ENCODE assay signal across 9 cellular contexts in the genomic region with DNA sequence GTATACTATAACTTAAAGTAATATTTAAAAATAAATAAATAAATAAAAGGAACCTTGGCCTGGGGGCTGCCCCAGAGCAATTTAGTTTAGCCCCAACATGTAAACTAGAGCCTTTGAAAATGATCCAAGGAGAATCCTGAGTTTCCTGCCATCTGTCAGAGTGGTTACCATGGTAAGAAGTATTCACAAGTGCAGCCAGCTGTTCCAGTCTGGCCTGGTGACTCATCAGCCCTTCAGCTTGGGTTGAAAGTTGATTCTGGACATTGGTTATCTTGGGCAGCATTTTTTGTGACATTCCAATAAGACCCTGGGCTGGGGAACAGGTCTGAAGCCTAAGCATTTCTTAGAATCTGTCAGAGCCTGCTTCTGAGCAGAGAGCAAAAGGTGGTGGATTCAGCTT.
A peak's percentile ranks its signal among the peaks of the same experiment; 100 is the strongest.
DNase-seq lines count a peak whose midpoint lies in the region; ATAC-seq and TF ChIP-seq lines count a peak whose summit lies in the region.
"Had no signal": no experiment of that assay in that cellular context is flagged by ENCODE, and none has a peak within 500 bp of the region (broad histone marks: within the 10 kb centered on the region; RNA-seq: fewer than 3 reads in every experiment).

No MANE protein-coding gene starts in this region.

- ATAC-seq in GM21360 (IDR thresholded peaks at IDR 0.05; ENCODE audit: unreplicated experiment), result no peak

- H3K27me3 ChIP-seq in osteoblast (ENCODE audit: insufficient read depth, low read length), result no peaks in the 10 kb centered on the region
- H3K27me3 ChIP-seq in uterus, result no peaks in the 10 kb centered on the region

- no peak overlapping the region for H3K27ac ChIP-seq in osteoblast (ENCODE audit: low read depth, low read length)
- H3K27ac ChIP-seq in uterus, result no peak overlapping the region

- no peaks in the 10 kb centered on the region for H3K36me3 ChIP-seq in osteoblast (ENCODE audit: insufficient read depth, low read length)
- H3K36me3 ChIP-seq in uterus, result no peaks in the 10 kb centered on the region

- no peaks in the 10 kb centered on the region for H4K20me1 ChIP-seq in osteoblast (ENCODE audit: insufficient read depth, low read length)

- H3K4me3 ChIP-seq in osteoblast (ENCODE audit: insufficient read depth, low read length) (no peak overlapping the region), uterus (no peak overlapping the region)

- DNase-seq in ELR (ENCODE audit: low read depth) (peak; percentile 81), NCI-H510A treated with DMSO at 0.1 percent for 48 hours (lab: John Stamatoyannopoulos, UW) (peak; percentile 25), ecto neural progenitor cell (ENCODE audit: low spot score) (peak; percentile 47), osteoblast (ENCODE audit: insufficient read length, low spot score, missing footprints) (peak; percentile 84), NCI-H1436 treated with DMSO at 0.1 percent for 48 hours (lab: John Stamatoyannopoulos, UW) (no peak), uterus (no peak), NCI-H526 treated with DMSO at 0.1 percent for 48 hours (lab: John Stamatoyannopoulos, UW) (no peak)
- DNase-seq: activated naive CD4-positive, alpha-beta T cell treated with anti-CD3 and anti-CD28 coated beads, Interleukin-2, amount 10 ng/mL, durations not matched to agents 7 days and 5 days had no signal

- intact Hi-C loops in uterus (cut with DNase I; ENCODE audit: low total_unique reads), result no loop called here

- H3K4me1 ChIP-seq in osteoblast (ENCODE audit: insufficient read depth, low read length), result peaks cover 24% of the 10 kb centered on the region
- no peaks in the 10 kb centered on the region for H3K4me1 ChIP-seq in uterus

- TF ChIP-seq POLR2A in uterus (IDR thresholded peaks at IDR 0.05), result no peak

- no peak overlapping the region for H3K4me2 ChIP-seq in osteoblast (ENCODE audit: insufficient read depth, low read length)

- no peaks in the 10 kb centered on the region for H3K9me3 ChIP-seq in osteoblast (ENCODE audit: low read depth, low read length)
- H3K9me3 ChIP-seq in uterus, result no peaks in the 10 kb centered on the region

- H2AFZ ChIP-seq in osteoblast (ENCODE audit: low read length), result no peak overlapping the region

- no peaks in the 10 kb centered on the region for H3K79me2 ChIP-seq in osteoblast (ENCODE audit: insufficient read depth, low read length)

- TF ChIP-seq CTCF in osteoblast (IDR thresholded peaks at IDR 0.05; ENCODE audit: extremely low read depth, low read depth, low read length), result no peak
- no peak for TF ChIP-seq CTCF in uterus (IDR thresholded peaks at IDR 0.05)

Comparison
In these comparisons a context has a peak if more than half of its experiments do, and no peak if none do; other contexts are left out.
1. DNase-seq: peak in ELR (single experiment), NCI-H510A treated with DMSO at 0.1 percent for 48 hours (single experiment), ecto neural progenitor cell (single experiment) and osteoblast (single experiment); none in NCI-H1436 treated with DMSO at 0.1 percent for 48 hours (single experiment), uterus (0 of 2) and NCI-H526 treated with DMSO at 0.1 percent for 48 hours (single experiment).